Comparison of ENCODE assay signal across 9 cellular contexts in the genomic region with DNA sequence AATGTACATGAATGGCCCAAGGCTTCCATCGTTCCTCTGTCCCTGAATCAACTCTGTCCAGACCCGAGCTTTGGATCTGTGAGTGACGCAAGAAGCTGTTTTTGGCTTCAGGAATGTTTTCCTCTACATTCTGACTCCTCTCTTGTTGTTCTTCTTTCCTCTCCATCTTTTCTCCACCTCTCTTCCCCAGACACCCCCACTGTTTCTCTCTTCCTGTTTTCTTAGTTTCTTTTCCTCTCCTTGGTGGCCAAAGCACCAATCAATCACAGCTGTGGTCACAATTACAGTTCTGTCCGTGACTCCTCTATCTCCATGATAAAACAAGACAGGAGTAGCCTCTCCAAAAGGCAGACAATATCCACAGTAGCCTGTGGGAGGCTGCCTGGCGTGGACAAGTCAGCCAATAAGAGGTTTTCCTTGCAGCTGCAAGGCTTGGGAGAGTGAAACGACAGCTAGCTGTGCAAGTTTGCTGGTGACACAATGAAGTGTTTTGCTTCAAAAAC. TPM values are rescaled to one million over a fixed set of nuclear protein-coding genes. Genes with fewer than 3 reads are reported as not detected.
DNase-seq lines count a peak whose midpoint lies in the region; ATAC-seq and TF ChIP-seq lines count a peak whose summit lies in the region.
"Had no signal": no experiment of that assay in that cellular context is flagged by ENCODE, and none has a peak within 500 bp of the region (broad histone marks: within the 10 kb centered on the region; RNA-seq: fewer than 3 reads in every experiment).

No MANE protein-coding gene starts in this region.

- intact Hi-C loops in CD14-positive monocyte (cut with micrococcal nuclease), result loop anchor here (5.0 to 10.0 kb wide), 2 partner anchors 61 to 193 kb away; no protein-coding TSS in a partner anchor

- no peak overlapping the region for H3K9ac ChIP-seq in OCI-LY3 (ENCODE audit: low read length)
- H3K9ac ChIP-seq in parathyroid adenoma, result no peak overlapping the region

- no peaks in the 10 kb centered on the region for H3K36me3 Mint-ChIP-seq in CD14-positive monocyte

- 0 out of 2 replicates have a peak, but pooled peaks cover 17% of the 10 kb centered on the region for H3K27me3 ChIP-seq in OCI-LY3 (ENCODE audit: low read depth, low read length)
- no peaks in the 10 kb centered on the region for H3K27me3 ChIP-seq in parathyroid adenoma (ENCODE audit: control insufficient read depth, insufficient read depth, low read length)

- H3K4me3 ChIP-seq in OCI-LY3 (ENCODE audit: low read length) (peak overlapping the region; percentile 28), parathyroid adenoma (ENCODE audit: low read depth, low read length) (no peak overlapping the region)

- H3K4me2 ChIP-seq in OCI-LY3 (ENCODE audit: low read length) (peak overlapping the region; percentile 62), parathyroid adenoma (ENCODE audit: low read length) (no peak overlapping the region)

- H3K79me2 ChIP-seq in OCI-LY3 (ENCODE audit: low read length) (no peaks in the 10 kb centered on the region), parathyroid adenoma (no peaks in the 10 kb centered on the region)

- peaks cover 0 to 1% (median 0%) of the 10 kb centered on the region in 3 donors for H3K27me3 Mint-ChIP-seq in CD14-positive monocyte (ENCODE audit: low read depth in 3 of 3)

- H3K9me3 ChIP-seq in OCI-LY3 (ENCODE audit: insufficient read depth, low read length), result no peaks in the 10 kb centered on the region
- H3K9me3 ChIP-seq in parathyroid adenoma (ENCODE audit: control insufficient read depth, low read length), result no peaks in the 10 kb centered on the region

- TF ChIP-seq CTCF in CD14-positive monocyte (IDR thresholded peaks at IDR 0.05) (no peak), OCI-LY3 (IDR thresholded peaks at IDR 0.05; ENCODE audit: low read depth, low read length) (no peak), parathyroid adenoma (IDR thresholded peaks at IDR 0.05) (no peak)

- H3K36me3 ChIP-seq in OCI-LY3 (replicated peaks; ENCODE audit: low read depth, low read length), result no peaks in the 10 kb centered on the region
- H3K36me3 ChIP-seq in parathyroid adenoma (ENCODE audit: control insufficient read depth, insufficient read depth, low read length), result no peaks in the 10 kb centered on the region

- H3K4me3 Mint-ChIP-seq in CD14-positive monocyte, result peak overlapping the region; percentile 31 to 72

- no peaks in the 10 kb centered on the region for H4K20me1 ChIP-seq in OCI-LY3 (ENCODE audit: insufficient read depth, low read length)

- DNase-seq in CD14-positive monocyte (ENCODE audit: low spot score), result no peak
- DNase-seq in foreskin melanocyte, result peak; percentile 64
- DNase-seq in activated gamma-delta T cell treated with Interleukin-2 at 50 U/mL for 16 hours, result no peak
- no peak for DNase-seq in HUDEP-2 (lab: John Stamatoyannopoulos, UW; ENCODE audit: unreplicated experiment in 76 of 76)
- DNase-seq in SW480 (ENCODE audit: low spot score), result no peak
- DNase-seq: NCI-H82 had no signal

- H3K27ac ChIP-seq in OCI-LY3 (ENCODE audit: low read length) (no peak overlapping the region), parathyroid adenoma (peak overlapping the region; percentile 1)

- peaks cover 0 to 3% (median 0%) of the 10 kb centered on the region in 7 donors for H3K9me3 Mint-ChIP-seq in CD14-positive monocyte

- H3K4me1 Mint-ChIP-seq in CD14-positive monocyte, result peaks cover 30% of the 10 kb centered on the region

- H3K4me1 ChIP-seq in OCI-LY3 (ENCODE audit: low read length), result peaks cover 10% of the 10 kb centered on the region
- no peaks in the 10 kb centered on the region for H3K4me1 ChIP-seq in parathyroid adenoma

- ATAC-seq in GM21737 (IDR thresholded peaks at IDR 0.05; ENCODE audit: unreplicated experiment), result no peak

- H2AFZ ChIP-seq in OCI-LY3 (ENCODE audit: low read depth, low read length) (no peak overlapping the region), parathyroid adenoma (peak overlapping the region; percentile 72)

- peak overlapping the region in 6 of 7 donors; percentile 10 to 60 (median 36) for H3K27ac Mint-ChIP-seq in CD14-positive monocyte

RNA-seq across cellular contexts. Expression of gene TMEM212, which starts 4.9 kb away (rescaled TPM):
- polyA plus RNA-seq in CD14-positive monocyte, result not detected

RNA-seq across cellular contexts. Expression of gene PLD1, which starts 28.0 kb away (rescaled TPM):
- polyA plus RNA-seq in CD14-positive monocyte, result 1 to 10 TPM; 5.1 to 5.8 TPM
